8 cellular contexts compared by ENCODE assay signal in genomic region chr20:50762435-50763201, GRCh38. TPM values are rescaled to one million over a fixed set of nuclear protein-coding genes. Genes with fewer than 3 reads are reported as not detected.
DNase-seq lines count a peak whose midpoint lies in the region; ATAC-seq, FAIRE-seq and TF ChIP-seq lines count a peak whose summit lies in the region.

No MANE protein-coding gene starts in this region.

- no peak for TF ChIP-seq CTCF in bronchial epithelial cell (IDR thresholded peaks at IDR 0.05; ENCODE audit: insufficient read depth, low read length, severe bottlenecking)
- TF ChIP-seq CTCF in left lung (IDR thresholded peaks at IDR 0.05) = no peak
- no peak for TF ChIP-seq CTCF in suprapubic skin (IDR thresholded peaks at IDR 0.05)

- no peaks in the 10 kb centered on the region for H3K27me3 ChIP-seq in HUES48 (ENCODE audit: control insufficient read depth, insufficient read depth, low read length)
- no peaks in the 10 kb centered on the region for H3K27me3 ChIP-seq in bronchial epithelial cell (ENCODE audit: control insufficient read depth, insufficient read depth, low read length)
- no peaks in the 10 kb centered on the region for H3K27me3 ChIP-seq in left lung
- H3K27me3 ChIP-seq in suprapubic skin = no peaks in the 10 kb centered on the region

- H3K36me3 ChIP-seq in HUES48 (ENCODE audit: control insufficient read depth, insufficient read depth, low read length) = no peaks in the 10 kb centered on the region
- H3K36me3 ChIP-seq in bronchial epithelial cell (ENCODE audit: control insufficient read depth, insufficient read depth, low read length) = no peaks in the 10 kb centered on the region
- no peaks in the 10 kb centered on the region for H3K36me3 ChIP-seq in left lung
- no peaks in the 10 kb centered on the region for H3K36me3 ChIP-seq in suprapubic skin

- peak overlapping the region; percentile 29 for H3K27ac ChIP-seq in HUES48 (ENCODE audit: low read depth, low read length)
- H3K27ac ChIP-seq in left lung = peak overlapping the region; percentile 78 to 79
- H3K27ac ChIP-seq in suprapubic skin = peak overlapping the region; percentile 75

- TF ChIP-seq EP300 in suprapubic skin (IDR thresholded peaks at IDR 0.05) = no peak

- intact Hi-C loops in left lung (cut with DNase I) = no loop called here

- peaks cover 17% of the 10 kb centered on the region for H3K4me1 ChIP-seq in HUES48 (ENCODE audit: control insufficient read depth, insufficient read depth, low read length)
- peaks cover 0 to 6% of the 10 kb centered on the region in 2 donors for H3K4me1 ChIP-seq in left lung
- H3K4me1 ChIP-seq in suprapubic skin = peaks cover 22% of the 10 kb centered on the region

- 34% methylated on average over 12 of the region's 12 CpGs for WGBS in suprapubic skin

- TF ChIP-seq POLR2A in suprapubic skin (IDR thresholded peaks at IDR 0.05) = no peak

- H3K9ac ChIP-seq in HUES48 (ENCODE audit: low read depth, low read length) = no peak overlapping the region

- DNase-seq in bronchial epithelial cell (ENCODE audit: low read depth) (peak; percentile 76), left lung (peak in 1 of 2 donors; percentile 71), suprapubic skin (ENCODE audit: low spot score in 2 of 2) (peak in 1 of 2 donors; percentile 69), NCI-H2227 (lab: John Stamatoyannopoulos, UW; ENCODE audit: unreplicated experiment) (no peak), NCI-H2107 treated with DMSO at 0.1 percent for 48 hours (lab: John Stamatoyannopoulos, UW; ENCODE audit: unreplicated experiment) (no peak)
- DNase-seq in effector CD4-positive, alpha-beta T cell = no peak

- no peak overlapping the region for H3K4me3 ChIP-seq in HUES48 (ENCODE audit: low read depth, low read length)
- no peak overlapping the region for H3K4me3 ChIP-seq in bronchial epithelial cell (ENCODE audit: low read depth, low read length)
- H3K4me3 ChIP-seq in left lung = no peak overlapping the region
- H3K4me3 ChIP-seq in suprapubic skin = no peak overlapping the region

- H3K9me3 ChIP-seq in HUES48 (ENCODE audit: control insufficient read depth, insufficient read depth, low read length) = no peaks in the 10 kb centered on the region
- H3K9me3 ChIP-seq in left lung = no peaks in the 10 kb centered on the region
- no peaks in the 10 kb centered on the region for H3K9me3 ChIP-seq in suprapubic skin

- ATAC-seq in left lung (peak; percentile 67), HG03342 (IDR thresholded peaks at IDR 0.05; ENCODE audit: unreplicated experiment) (no peak)

- no peak for FAIRE-seq in bronchial epithelial cell (lab: Jason Lieb, UNC)

RNA-seq across cellular contexts. Expression of gene PARD6B, which starts 31.2 kb away (rescaled TPM):
- total RNA-seq in bronchial epithelial cell = 8.2 and 12.4 TPM in 2 replicates
- 10 to 100 TPM; 23.5 to 37.3 TPM for total RNA-seq in left lung
- 10 to 100 TPM in 1 of 4 donors, 1 to 10 TPM in 3; 7.6 to 10.3 (median 8.4) TPM for total RNA-seq in suprapubic skin

RNA-seq across cellular contexts. Expression of gene BCAS4, which starts 32.2 kb away (rescaled TPM):
- 5.5 and 12.2 TPM in 2 replicates for total RNA-seq in bronchial epithelial cell
- total RNA-seq in left lung = 1 to 10 TPM; 2.9 to 4.6 TPM
- 1 to 10 TPM in 3 of 4 donors, under 1 TPM in 1; 0.91 to 2.6 (median 1.2) TPM for total RNA-seq in suprapubic skin
